In genomic region chr16:71429581-71429980, GRCh38 we compare ENCODE assay signal across 38 cellular contexts. TPM values are rescaled to one million over a fixed set of nuclear protein-coding genes. Genes with fewer than 3 reads are reported as not detected.
"Had no signal": no experiment of that assay in that cellular context is flagged by ENCODE, and none has a peak within 500 bp of the region (broad histone marks: within the 10 kb centered on the region; RNA-seq: fewer than 3 reads in every experiment).

No MANE protein-coding gene starts in this region.

- DNase-seq: Karpas-422, Kasumi-1, MG63, MM.1S, MV-4-11, NCI-H1048, NCI-H1092, NCI-H1092 treated with DMSO at 0.1 percent for 48 hours, NCI-H1105, NCI-H1105 treated with DMSO at 0.1 percent for 48 hours, NCI-H1417, NCI-H1417 treated with DMSO at 0.1 percent for 48 hours, NCI-H1436, NCI-H1436 treated with DMSO at 0.1 percent for 48 hours, NCI-H146, NCI-H1694, NCI-H1694 treated with DMSO at 0.1 percent for 48 hours, NCI-H187, NCI-H187 treated with DMSO at 0.1 percent for 48 hours, NCI-H1930, NCI-H2029, NCI-H2029 treated with DMSO at 0.1 percent for 48 hours, NCI-H2081, NCI-H2081 treated with DMSO at 0.1 percent for 48 hours, NCI-H2107, NCI-H2171, NCI-H2171 treated with DMSO at 0.1 percent for 48 hours, NCI-H2227 treated with DMSO at 0.1 percent for 48 hours, NCI-H345, NCI-H446, NCI-H446 treated with DMSO at 0.1 percent for 48 hours, NCI-H510A, NCI-H510A treated with DMSO at 0.1 percent for 48 hours had no signal

- H3K27me3 ChIP-seq: MG63 had no signal

- H3K4me2 ChIP-seq: KMS-11 had no signal

- H3K36me3 ChIP-seq: MG63 had no signal

- H3K27ac ChIP-seq: KMS-11 had no signal

- H3K9ac ChIP-seq: KMS-11 had no signal

- H3K4me3 ChIP-seq: MG63 had no signal

- H3K9me3 ChIP-seq: MG63 had no signal

RNA-seq across cellular contexts. Expression of gene TLE7, which starts 12.3 kb away (rescaled TPM):
- total RNA-seq: LHCN-M2, M059J, MCF 10A, NCI-H460 had no signal
